Comparison of ENCODE assay signal across 10 cellular contexts in the genomic region with DNA sequence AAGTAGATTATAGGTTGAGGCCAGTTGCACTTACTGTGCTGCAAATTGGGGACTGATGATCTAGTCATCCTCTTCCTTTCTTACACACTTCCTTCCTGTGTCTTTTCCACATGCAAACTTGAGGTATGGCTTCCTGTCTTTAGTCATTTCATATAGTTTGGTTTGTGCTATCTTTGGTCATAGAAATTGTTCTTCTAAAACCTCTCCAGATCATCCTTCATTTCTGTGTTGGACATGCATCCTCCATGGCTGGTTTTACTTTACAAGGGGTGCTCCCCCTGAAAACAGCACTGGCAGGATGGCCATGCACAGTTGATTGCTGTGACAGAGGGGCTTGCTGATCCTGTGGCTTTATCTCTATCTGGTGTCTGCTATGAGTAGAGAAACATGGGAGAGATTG. TPM values are rescaled to one million over a fixed set of nuclear protein-coding genes. Genes with fewer than 3 reads are reported as not detected.
A peak's percentile ranks its signal among the peaks of the same experiment; 100 is the strongest.
DNase-seq lines count a peak whose midpoint lies in the region; ATAC-seq and TF ChIP-seq lines count a peak whose summit lies in the region.
"Had no signal": no experiment of that assay in that cellular context is flagged by ENCODE, and none has a peak within 500 bp of the region (broad histone marks: within the 10 kb centered on the region; RNA-seq: fewer than 3 reads in every experiment).

No MANE protein-coding gene starts in this region.

- H3K4me2 ChIP-seq in osteoblast (ENCODE audit: insufficient read depth, low read length), result no peak overlapping the region

- H3K9me3 ChIP-seq in mucosa of descending colon (no peaks in the 10 kb centered on the region), osteoblast (ENCODE audit: low read depth, low read length) (no peaks in the 10 kb centered on the region)

- no peaks in the 10 kb centered on the region for H3K27me3 ChIP-seq in HL-60 (ENCODE audit: insufficient read depth, poor library complexity, severe bottlenecking)
- H3K27me3 ChIP-seq in osteoblast (ENCODE audit: insufficient read depth, low read length), result no peaks in the 10 kb centered on the region

- peak; percentile 35 for ATAC-seq in GM18517 (IDR thresholded peaks at IDR 0.05; ENCODE audit: unreplicated experiment)
- peak; percentile 45 for ATAC-seq in GM21528 (IDR thresholded peaks at IDR 0.05; ENCODE audit: low FRiP score, unreplicated experiment)
- peak; percentile 57 for ATAC-seq in mucosa of descending colon
- ATAC-seq: K562 had no signal

- H2AFZ ChIP-seq in osteoblast (ENCODE audit: low read length), result no peak overlapping the region

- TF ChIP-seq CTCF in HL-60 (IDR thresholded peaks at IDR 0.05; ENCODE audit: insufficient read depth, low read length) (no peak), mucosa of descending colon (IDR thresholded peaks at IDR 0.05) (no peak), osteoblast (IDR thresholded peaks at IDR 0.05; ENCODE audit: extremely low read depth, low read depth, low read length) (no peak)

- DNase-seq in HL-60 (ENCODE audit: low read depth in 1 of 2, low spot score in 1 of 2) (no peak), mucosa of descending colon (no peak), osteoblast (ENCODE audit: insufficient read length, low spot score, missing footprints) (no peak), SIG-M5 (lab: John Stamatoyannopoulos, UW) (no peak), medulla oblongata (ENCODE audit: extremely low spot score) (no peak), HK-2 (ENCODE audit: unreplicated experiment) (no peak)

- no peak overlapping the region for H3K4me3 ChIP-seq in HL-60 (replicated peaks; ENCODE audit: insufficient read depth, low read length)
- no peak overlapping the region for H3K4me3 ChIP-seq in mucosa of descending colon
- H3K4me3 ChIP-seq in osteoblast (ENCODE audit: insufficient read depth, low read length), result no peak overlapping the region
- H3K4me3 ChIP-seq: K562 had no signal

- peaks cover 5% of the 10 kb centered on the region for H3K79me2 ChIP-seq in osteoblast (ENCODE audit: insufficient read depth, low read length)

- H3K27ac ChIP-seq in HL-60 (replicated peaks), result peak overlapping the region; percentile 42
- no peak overlapping the region for H3K27ac ChIP-seq in osteoblast (ENCODE audit: low read depth, low read length)
- H3K27ac ChIP-seq: epithelial cell of prostate had no signal

- H3K36me3 ChIP-seq in mucosa of descending colon (ENCODE audit: low read depth) (no peaks in the 10 kb centered on the region), osteoblast (ENCODE audit: insufficient read depth, low read length) (no peaks in the 10 kb centered on the region)

- intact Hi-C loops in mucosa of descending colon (cut with DNase I, micrococcal nuclease), result no loop called here

- no peaks in the 10 kb centered on the region for H4K20me1 ChIP-seq in osteoblast (ENCODE audit: insufficient read depth, low read length)

- H3K4me1 ChIP-seq in mucosa of descending colon (ENCODE audit: low read depth), result peaks cover 6% of the 10 kb centered on the region
- peaks cover 5% of the 10 kb centered on the region for H3K4me1 ChIP-seq in osteoblast (ENCODE audit: insufficient read depth, low read length)

RNA-seq across cellular contexts. Expression of a gene that starts 36.5 kb away (rescaled TPM):
- total RNA-seq in mucosa of descending colon, result 10 to 100 TPM; 56.5 to 75.5 (median 69.7) TPM
- total RNA-seq in osteoblast, result 28.3 and 29.7 TPM in 2 replicates
